In the genomic region with DNA sequence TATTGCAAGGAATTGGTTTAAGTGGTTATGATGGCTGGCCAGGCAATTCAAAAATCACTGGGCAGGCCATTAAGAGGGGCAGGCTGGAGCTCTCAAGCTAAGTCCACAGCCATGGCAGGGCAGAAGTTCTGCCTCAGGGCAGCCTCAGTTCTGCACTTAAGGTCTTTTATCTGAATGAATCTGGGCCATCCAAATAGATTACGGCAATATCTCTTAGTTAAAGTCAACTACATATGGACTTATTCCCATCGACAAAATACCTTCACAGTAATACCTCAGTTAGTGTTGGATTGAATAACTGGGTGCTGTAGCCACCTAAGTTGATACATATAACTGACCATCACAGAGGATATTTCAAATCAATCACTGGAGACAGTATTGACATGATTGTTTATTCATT, we compare ENCODE assay signal across 1 cellular context.
TF ChIP-seq lines count a peak whose summit lies in the region.

No MANE protein-coding gene starts in this region.

TF ChIP-seq in SK-N-SH, 30 proteins besides CTCF, POLR2A, EP300 and RAD21 (continued from another document):
- TF ChIP-seq IRF3 (IDR thresholded peaks at IDR 0.05; ENCODE audit: low read depth, low read length) (no peak), EZH2phosphoT487 (IDR thresholded peaks at IDR 0.05; ENCODE audit: borderline replicate concordance, low read depth) (no peak), CHD2 (IDR thresholded peaks at IDR 0.05; ENCODE audit: low read length, partially characterized antibody) (no peak)
TF ChIP-seq in SK-N-SH: peak in this region for 0.
